1 cellular context compared by ENCODE assay signal in genomic region chr21:20250337-20250736, GRCh38.
TF ChIP-seq lines count a peak whose summit lies in the region.

No MANE protein-coding gene starts in this region.

TF ChIP-seq in K562, 482 proteins besides CTCF, POLR2A, EP300 and RAD21 (continued from another document):
- TF ChIP-seq STAT5A (IDR thresholded peaks at IDR 0.05; ENCODE audit: borderline replicate concordance, low read length) (no peak), MNT (conservative IDR thresholded peaks at IDR 0.05) (no peak), MEIS2 (IDR thresholded peaks at IDR 0.05; ENCODE audit: partially characterized antibody) (peak; percentile 69), HMG20B (CRISPR knock-in tag; IDR thresholded peaks at IDR 0.05) (no peak), RBFOX2 (IDR thresholded peaks at IDR 0.05; ENCODE audit: low read depth, low read length) (no peak), HOXB6 (CRISPR knock-in tag; IDR thresholded peaks at IDR 0.05; ENCODE audit: borderline replicate concordance) (no peak), FOXM1 (IDR thresholded peaks at IDR 0.05; ENCODE audit: low read depth) (no peak), FOXM1 (CRISPR knock-in tag; IDR thresholded peaks at IDR 0.05; ENCODE audit: low read depth) (no peak), U2AF1 (optimal IDR thresholded peaks at IDR 0.05; ENCODE audit: low read depth, low read length) (no peak), PPARD (CRISPR knock-in tag; IDR thresholded peaks at IDR 0.05) (no peak), ZFP30 (CRISPR knock-in tag; IDR thresholded peaks at IDR 0.05; ENCODE audit: borderline replicate concordance) (no peak), ZNF408 (CRISPR knock-in tag; IDR thresholded peaks at IDR 0.05; ENCODE audit: low read depth) (no peak), NR3C1 (CRISPR knock-in tag; IDR thresholded peaks at IDR 0.05) (no peak), ZBTB12 (CRISPR knock-in tag; IDR thresholded peaks at IDR 0.05) (no peak), PBX2 (CRISPR knock-in tag; IDR thresholded peaks at IDR 0.05; ENCODE audit: low read depth) (no peak), PBX2 (tag; conservative IDR thresholded peaks at IDR 0.05; ENCODE audit: low read depth) (0 out of 2 replicates have a peak, but pooled peaks have one; percentile 41), NFE2 (IDR thresholded peaks at IDR 0.05; ENCODE audit: low read depth) (no peak), E4F1 (CRISPR knock-in tag; IDR thresholded peaks at IDR 0.05; ENCODE audit: borderline replicate concordance) (no peak), KDM1A (IDR thresholded peaks at IDR 0.05) (peak in 1 of 2 experiments; percentile 45; a peak in 2 of 4 replicates), MTA2 (IDR thresholded peaks at IDR 0.05; ENCODE audit: low read depth) (peak; percentile 33; the same call in 1 of the 2 replicates), ZKSCAN1 (IDR thresholded peaks at IDR 0.05; ENCODE audit: low read depth, low read length) (no peak), PHF21A (IDR thresholded peaks at IDR 0.05; ENCODE audit: borderline replicate concordance, low read depth) (no peak), ZNF707 (CRISPR knock-in tag; conservative IDR thresholded peaks at IDR 0.05) (no peak), VEZF1 (CRISPR knock-in tag; IDR thresholded peaks at IDR 0.05) (no peak), POLR2B (IDR thresholded peaks at IDR 0.05; ENCODE audit: low read depth, partially characterized antibody) (no peak), SNIP1 (IDR thresholded peaks at IDR 0.05; ENCODE audit: low read depth) (no peak)
